In the genomic region with DNA sequence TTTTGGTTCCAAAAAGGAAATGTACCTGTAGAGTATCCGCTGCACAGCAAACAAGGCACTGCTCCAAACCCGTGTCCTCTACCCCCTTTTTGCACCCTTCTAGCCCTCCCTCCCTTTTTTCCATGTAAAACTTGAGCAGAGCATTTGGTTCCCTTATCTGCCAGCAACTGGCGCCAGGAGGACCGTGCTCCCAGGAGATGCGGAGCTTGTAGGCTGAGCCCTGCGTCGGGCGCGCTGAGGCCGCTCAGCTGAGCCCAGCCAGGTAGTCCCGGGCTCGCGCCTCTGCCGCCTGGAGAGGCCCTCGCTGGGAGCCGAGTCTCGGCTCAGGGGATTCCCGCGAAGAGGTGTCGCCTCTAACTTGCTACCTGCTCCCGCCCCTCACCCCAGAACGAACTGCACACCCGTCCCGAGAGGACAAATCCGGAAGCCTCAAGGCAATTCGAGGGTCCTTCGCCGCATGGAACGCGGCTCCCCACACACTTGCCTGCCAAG, we compare ENCODE assay signal across 8 cellular contexts. TPM values are rescaled to one million over a fixed set of nuclear protein-coding genes. Genes with fewer than 3 reads are reported as not detected.
A peak's percentile ranks its signal among the peaks of the same experiment; 100 is the strongest.
DNase-seq lines count a peak whose midpoint lies in the region; ATAC-seq and TF ChIP-seq lines count a peak whose summit lies in the region.

No MANE protein-coding gene starts in this region.

- H3K4me1 Mint-ChIP-seq in Calu3 (ENCODE audit: low read depth, unreplicated experiment) = peaks cover 31% of the 10 kb centered on the region
- peaks cover 60% of the 10 kb centered on the region for H3K4me1 Mint-ChIP-seq in activated naive CD4-positive, alpha-beta T cell treated with anti-CD3 and anti-CD28 coated beads, Interleukin-2, amount 50 U/mL, for 24 hours

- no peak for TF ChIP-seq CTCF in Calu3 (IDR thresholded peaks at IDR 0.05; ENCODE audit: unreplicated experiment)
- no peak for TF ChIP-seq CTCF in cardiac muscle cell (IDR thresholded peaks at IDR 0.05; ENCODE audit: low read depth, low read length)

- H3K36me3 Mint-ChIP-seq in Calu3 (ENCODE audit: insufficient read depth, unreplicated experiment) = peaks cover 34% of the 10 kb centered on the region
- H3K36me3 Mint-ChIP-seq in activated naive CD4-positive, alpha-beta T cell treated with anti-CD3 and anti-CD28 coated beads, Interleukin-2, amount 50 U/mL, for 24 hours = peaks cover 9% of the 10 kb centered on the region

- peak overlapping the region; percentile 64 for H3K4me3 ChIP-seq in cardiac muscle cell

- peaks cover 5% of the 10 kb centered on the region for H3K4me1 ChIP-seq in cardiac muscle cell (ENCODE audit: low read depth)

- H3K9me3 ChIP-seq in cardiac muscle cell (ENCODE audit: low read depth) = no peaks in the 10 kb centered on the region

- H3K27ac ChIP-seq in cardiac muscle cell = peak overlapping the region; percentile 94

- H3K27me3 ChIP-seq in cardiac muscle cell = no peaks in the 10 kb centered on the region

- no peaks in the 10 kb centered on the region for H3K27me3 Mint-ChIP-seq in Calu3 (ENCODE audit: unreplicated experiment)
- no peaks in the 10 kb centered on the region for H3K27me3 Mint-ChIP-seq in activated naive CD4-positive, alpha-beta T cell treated with anti-CD3 and anti-CD28 coated beads, Interleukin-2, amount 50 U/mL, for 24 hours

- no TSS peak for BruUV-seq in Calu3 (replicated peaks; lab: Mats Ljungman, UMichigan)

- peak; percentile 71 for DNase-seq in Calu3
- DNase-seq in SHP77 (lab: John Stamatoyannopoulos, UW) = peak; percentile 27 to 51
- peak; percentile 65 to 87 for DNase-seq in cardiac muscle cell (ENCODE audit: low read depth in 1 of 2, low spot score in 1 of 2)
- DNase-seq in posterior cingulate gyrus = peak; percentile 15 to 93 (median 38)
- peak; percentile 58 for DNase-seq in ureter (ENCODE audit: low spot score)

- ATAC-seq in GM19467 (IDR thresholded peaks at IDR 0.05; ENCODE audit: unreplicated experiment) (peak; percentile 46), HG03571 (IDR thresholded peaks at IDR 0.05; ENCODE audit: unreplicated experiment) (peak; percentile 55)

- H3K4me3 Mint-ChIP-seq in Calu3 (ENCODE audit: low read depth, unreplicated experiment) = peak overlapping the region; percentile 100
- peak overlapping the region; percentile 99 for H3K4me3 Mint-ChIP-seq in activated naive CD4-positive, alpha-beta T cell treated with anti-CD3 and anti-CD28 coated beads, Interleukin-2, amount 50 U/mL, for 24 hours

- H3K36me3 ChIP-seq in cardiac muscle cell = no peaks in the 10 kb centered on the region

- H3K27ac Mint-ChIP-seq in Calu3 (ENCODE audit: unreplicated experiment) = peak overlapping the region; percentile 58
- peak overlapping the region; percentile 97 for H3K27ac Mint-ChIP-seq in activated naive CD4-positive, alpha-beta T cell treated with anti-CD3 and anti-CD28 coated beads, Interleukin-2, amount 50 U/mL, for 24 hours

- intact Hi-C loops in Calu3 (cut with micrococcal nuclease; ENCODE audit: unreplicated experiment) = no loop called here
- intact Hi-C loops in posterior cingulate gyrus (cut with DNase I) = loop anchor here (2.0 kb wide), 2 partner anchors 79 to 223 kb away; a partner anchor contains a TSS

- CTCF ChIA-PET in Calu3 (lab: Charles Lee) = interaction anchor here (0.6 to 1.2 kb wide), 3 partner anchors 73 to 199 kb away, joined by 3 to 9 read pairs (median 4); no protein-coding TSS in a partner anchor

- no peaks in the 10 kb centered on the region for H3K9me3 Mint-ChIP-seq in Calu3 (ENCODE audit: low read depth, unreplicated experiment)
- no peaks in the 10 kb centered on the region for H3K9me3 Mint-ChIP-seq in activated naive CD4-positive, alpha-beta T cell treated with anti-CD3 and anti-CD28 coated beads, Interleukin-2, amount 50 U/mL, for 24 hours

RNA-seq across cellular contexts. Expression of a gene that starts 0.6 kb away (rescaled TPM):
- total RNA-seq in Calu3 (2022) = 40.6 and 48.2 TPM in 2 replicates
- 22.8 and 47.8 TPM in 2 replicates for total RNA-seq in cardiac muscle cell
- polyA plus RNA-seq in cardiac muscle cell = 10.2 and 21.2 TPM in 2 replicates
- 56.2 TPM for total RNA-seq in ureter

Comparison
In these comparisons a context has a peak if more than half of its experiments do, and no peak if none do; other contexts are left out.
1. Peak in every context shown above with its lines: DNase-seq, ATAC-seq, H3K4me3 ChIP-seq and H3K27ac ChIP-seq.